6 cellular contexts compared by ENCODE assay signal in genomic region chr12:6938353-6939186, GRCh38. TPM values are rescaled to one million over a fixed set of nuclear protein-coding genes. Genes with fewer than 3 reads are reported as not detected.
A peak's percentile ranks its signal among the peaks of the same experiment; 100 is the strongest.
DNase-seq lines count a peak whose midpoint lies in the region; ATAC-seq and TF ChIP-seq lines count a peak whose summit lies in the region.

No MANE protein-coding gene starts in this region.

- no peaks in the 10 kb centered on the region for H3K9me3 ChIP-seq in neural cell (ENCODE audit: low read length)

- H3K27me3 ChIP-seq in GM23338 (ENCODE audit: insufficient read depth): no peaks in the 10 kb centered on the region
- no peaks in the 10 kb centered on the region for H3K27me3 ChIP-seq in neural cell (ENCODE audit: insufficient read depth, low read depth, low read length)

- no peak for ATAC-seq in GM23338

- H3K27ac ChIP-seq in GM23338 (ENCODE audit: low read depth): peak overlapping the region; percentile 97
- peak overlapping the region; percentile 91 for H3K27ac ChIP-seq in neural cell (ENCODE audit: low read length)

- peaks cover 15% of the 10 kb centered on the region for H4K20me1 ChIP-seq in GM23338 (replicated peaks; ENCODE audit: insufficient read depth)
- H4K20me1 ChIP-seq in neural cell (ENCODE audit: insufficient read depth): peaks cover 3% of the 10 kb centered on the region

- H3K4me3 Mint-ChIP-seq in GM23338 (peak overlapping the region; percentile 79), brain (peak overlapping the region; percentile 80 to 90 (median 87))

- H2AFZ ChIP-seq in GM23338 (no peak overlapping the region), neural cell (ENCODE audit: low read depth, low read length) (no peak overlapping the region)

- peak overlapping the region; percentile 42 for H3K9ac ChIP-seq in neural cell (ENCODE audit: low read length)

- no peak for TF ChIP-seq CTCF in GM23338 (conservative IDR thresholded peaks at IDR 0.05; ENCODE audit: low read depth in 2 of 2)
- peak in 1 of 2 experiments; percentile 1 for TF ChIP-seq CTCF in brain (conservative IDR thresholded peaks at IDR 0.05)
- no peak for TF ChIP-seq CTCF in neural cell (IDR thresholded peaks at IDR 0.05; ENCODE audit: poor library complexity, severe bottlenecking)

- peaks cover 13% of the 10 kb centered on the region for H3K4me1 ChIP-seq in GM23338 (ENCODE audit: insufficient read depth)

- no peak for TF ChIP-seq RAD21 in neural cell (conservative IDR thresholded peaks at IDR 0.05)

- H3K27ac Mint-ChIP-seq in GM23338 (peak overlapping the region; percentile 95), brain (peak overlapping the region; percentile 92 to 100 (median 94))

- peaks cover 5% of the 10 kb centered on the region; the same call in 1 of the 2 replicates for H3K79me2 ChIP-seq in GM23338 (replicated peaks; ENCODE audit: insufficient read depth)
- peaks cover 10% of the 10 kb centered on the region for H3K79me2 ChIP-seq in neural cell (replicated peaks; ENCODE audit: insufficient read depth, low read length)

- H3K36me3 Mint-ChIP-seq in GM23338 (ENCODE audit: low read depth) (peaks cover 68% of the 10 kb centered on the region), brain (peaks cover 42% of the 10 kb centered on the region)

- H3K9me2 ChIP-seq in GM23338 (ENCODE audit: insufficient read depth): no peaks in the 10 kb centered on the region
- no peaks in the 10 kb centered on the region for H3K9me2 ChIP-seq in neural cell (ENCODE audit: insufficient read depth, low read length)

- TF ChIP-seq EP300 in neural cell (conservative IDR thresholded peaks at IDR 0.05; ENCODE audit: poor library complexity, severe bottlenecking): no peak

- H3K4me2 ChIP-seq in GM23338 (peak overlapping the region; percentile 93), neural cell (ENCODE audit: low read length) (no peak overlapping the region)

- DNase-seq in GM23338 (ENCODE audit: low spot score) (no peak), SIG-M5 (lab: John Stamatoyannopoulos, UW) (no peak), NCI-H1417 (lab: John Stamatoyannopoulos, UW) (no peak), cortex of kidney (lab: John Stamatoyannopoulos, UW) (no peak)

- peaks cover 15% of the 10 kb centered on the region; the same call in 1 of the 2 replicates for H3K36me3 ChIP-seq in GM23338 (ENCODE audit: insufficient read depth)
- peaks cover 8% of the 10 kb centered on the region for H3K36me3 ChIP-seq in neural cell (ENCODE audit: insufficient read depth, low read length)

- H3K9me3 Mint-ChIP-seq in GM23338 (peaks cover 3% of the 10 kb centered on the region; the same call in 1 of the 3 replicates), brain (peaks cover 0 to 7% (median 0%) of the 10 kb centered on the region in 5 experiments)

- H3F3A ChIP-seq in GM23338 (replicated peaks; ENCODE audit: low read depth) (peaks cover 43% of the 10 kb centered on the region), neural cell (ENCODE audit: insufficient read depth, low read length, poor library complexity, severe bottlenecking) (peaks cover 7% of the 10 kb centered on the region)

- H3K4me3 ChIP-seq in GM23338 (peak overlapping the region; percentile 89), neural cell (ENCODE audit: low read length) (peak overlapping the region; percentile 71)

- H3K4me1 Mint-ChIP-seq in GM23338: peaks cover 56% of the 10 kb centered on the region
- peaks cover 71% of the 10 kb centered on the region for H3K4me1 Mint-ChIP-seq in brain

- H3K27me3 Mint-ChIP-seq in GM23338 (ENCODE audit: insufficient read depth, low read depth, poor library complexity) (peaks cover 40% of the 10 kb centered on the region), brain (no peaks in the 10 kb centered on the region)

TF ChIP-seq in GM23338, 12 proteins besides CTCF, POLR2A, EP300 and RAD21 (continues in another document):
- no peak for TF ChIP-seq ZNF114 (CRISPR knock-in tag; IDR thresholded peaks at IDR 0.05)
- TF ChIP-seq EZH2phosphoT487 (IDR thresholded peaks at IDR 0.05; ENCODE audit: unreplicated experiment): no peak
- TF ChIP-seq ETS1 (IDR thresholded peaks at IDR 0.05): no peak

TF ChIP-seq in neural cell, 6 proteins besides CTCF, POLR2A, EP300 and RAD21:
- TF ChIP-seq TAF1 (IDR thresholded peaks at IDR 0.05; ENCODE audit: low read depth) (no peak), EZH2 (IDR thresholded peaks at IDR 0.05; ENCODE audit: borderline replicate concordance, insufficient read depth, low read length, poor library complexity, severe bottlenecking) (no peak), SMC3 (conservative IDR thresholded peaks at IDR 0.05; ENCODE audit: poor library complexity) (no peak), MXI1 (conservative IDR thresholded peaks at IDR 0.05; ENCODE audit: poor library complexity, severe bottlenecking) (no peak), REST (IDR thresholded peaks at IDR 0.05; ENCODE audit: borderline replicate concordance) (no peak), POLR2AphosphoS5 (IDR thresholded peaks at IDR 0.05) (no peak)

RNA-seq across cellular contexts. Expression of gene RNU7-1, which starts 5.0 kb away (rescaled TPM):
- total RNA-seq in GM23338 (2014; rRNA removed; shearing (Covaris generic)): not detected in 2 replicates
- polyA plus RNA-seq in GM23338 (2016; fragmentation: Nextera tagmentation; extraction: Ambion mirVana): not detected in 2 replicates
- polyA plus RNA-seq in brain (ENCODE audit: insufficient read depth, low read depth, low replicate concordance): not detected
- polyA plus RNA-seq in neural cell: not detected in 2 replicates
- not detected in 2 replicates for polyA minus RNA-seq in neural cell

RNA-seq across cellular contexts. Expression of gene C12orf57, which starts 5.3 kb away (rescaled TPM):
- total RNA-seq in GM23338 (2014; rRNA removed; shearing (Covaris generic)): 186 and 204 TPM in 2 replicates
- 262 and 285 TPM in 2 replicates for polyA plus RNA-seq in GM23338 (2016; fragmentation: Nextera tagmentation; extraction: Ambion mirVana)
- polyA plus RNA-seq in brain (ENCODE audit: insufficient read depth, low read depth, low replicate concordance): 619 TPM
- 477 and 500 TPM in 2 replicates for polyA plus RNA-seq in neural cell
- polyA minus RNA-seq in neural cell: 118 and 135 TPM in 2 replicates

RNA-seq across cellular contexts. Expression of gene ATN1, which starts 10.8 kb away (rescaled TPM):
- 49.6 and 52.8 TPM in 2 replicates for total RNA-seq in GM23338 (2014; rRNA removed; shearing (Covaris generic))
- polyA plus RNA-seq in GM23338 (2016; fragmentation: Nextera tagmentation; extraction: Ambion mirVana): 27.2 and 29.5 TPM in 2 replicates
- polyA plus RNA-seq in brain (ENCODE audit: insufficient read depth, low read depth, low replicate concordance): 221 TPM
- 9.2 and 13.7 TPM in 2 replicates for polyA plus RNA-seq in neural cell
- polyA minus RNA-seq in neural cell: 17.5 and 27.1 TPM in 2 replicates

RNA-seq across cellular contexts. Expression of gene PTPN6, which starts 12.6 kb away (rescaled TPM):
- total RNA-seq in GM23338 (2014; rRNA removed; shearing (Covaris generic)): 24.7 and 25.3 TPM in 2 replicates
- polyA plus RNA-seq in GM23338 (2016; fragmentation: Nextera tagmentation; extraction: Ambion mirVana) (35.4 and 40.6 TPM in 2 replicates), brain (ENCODE audit: insufficient read depth, low read depth, low replicate concordance) (28.3 TPM), neural cell (not detected in 2 replicates)
- 0.46 TPM in 1 of 2 replicates, not detected in the other for polyA minus RNA-seq in neural cell

RNA-seq across cellular contexts. Expression of gene ENO2, which starts 24.2 kb away (rescaled TPM):
- total RNA-seq in GM23338 (2014; rRNA removed; shearing (Covaris generic)): 50.8 and 53.5 TPM in 2 replicates
- polyA plus RNA-seq in GM23338 (2016; fragmentation: Nextera tagmentation; extraction: Ambion mirVana) (43.5 and 50.0 TPM in 2 replicates), brain (ENCODE audit: insufficient read depth, low read depth, low replicate concordance) (553 TPM), neural cell (193 and 228 TPM in 2 replicates)
- 157 and 175 TPM in 2 replicates for polyA minus RNA-seq in neural cell
